ENCODE assay signal across 10 cellular contexts in the genomic region with DNA sequence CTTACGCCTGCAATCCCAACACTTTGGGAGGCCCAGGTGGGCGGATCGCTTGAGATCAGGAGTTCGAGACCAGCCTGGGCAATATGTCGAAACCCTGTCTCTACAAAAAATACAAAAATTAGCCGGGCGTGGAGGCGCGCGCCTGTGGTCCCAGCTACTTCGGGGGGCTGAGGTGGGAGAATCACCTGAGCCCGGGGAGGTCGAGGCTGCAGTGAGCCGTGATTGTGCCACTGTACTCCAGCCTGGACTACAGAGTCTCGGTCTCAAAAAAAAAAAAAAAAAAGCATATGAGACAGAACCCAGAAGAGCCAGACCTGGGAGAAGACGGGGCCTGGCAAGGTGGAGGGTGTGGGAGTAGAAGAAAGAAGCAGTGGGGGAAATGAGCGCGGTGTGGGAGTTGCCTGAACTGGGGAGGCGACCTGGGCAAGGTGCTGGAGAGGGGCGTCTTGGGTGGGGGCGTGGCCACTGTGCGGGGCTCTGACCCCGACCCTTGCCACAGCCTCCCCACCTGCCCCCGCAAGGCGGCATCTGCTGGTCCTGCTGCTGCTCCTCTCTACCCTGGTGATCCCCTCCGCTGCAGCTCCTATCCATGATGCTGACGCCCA. TPM values are rescaled to one million over a fixed set of nuclear protein-coding genes. Genes with fewer than 3 reads are reported as not detected.
A peak's percentile ranks its signal among the peaks of the same experiment; 100 is the strongest.
DNase-seq lines count a peak whose midpoint lies in the region; ATAC-seq and TF ChIP-seq lines count a peak whose summit lies in the region.
"Had no signal": no experiment of that assay in that cellular context is flagged by ENCODE, and none has a peak within 500 bp of the region (broad histone marks: within the 10 kb centered on the region; RNA-seq: fewer than 3 reads in every experiment).

No MANE protein-coding gene starts in this region.

- no peaks in the 10 kb centered on the region for H3K9me3 ChIP-seq in SK-N-SH
- H3K9me3 ChIP-seq in mucosa of rectum (ENCODE audit: control insufficient read depth in 2 of 2, low read length in 2 of 2) = peaks cover 0 to 4% of the 10 kb centered on the region in 2 donors
- H3K9me3 ChIP-seq in tibial artery = peaks cover 0 to 9% (median 7%) of the 10 kb centered on the region in 3 donors
- peaks cover 0 to 2% of the 10 kb centered on the region in 2 donors for H3K9me3 ChIP-seq in CD4-positive, alpha-beta memory T cell (ENCODE audit: control insufficient read depth in 1 of 2, low read length in 2 of 2)

- H3K9me3 Mint-ChIP-seq in CD4-positive, alpha-beta memory T cell = peaks cover 0 to 8% (median 5%) of the 10 kb centered on the region in 8 donors

- no peaks in the 10 kb centered on the region for H3K27me3 ChIP-seq in SK-N-SH (ENCODE audit: insufficient read depth)
- peaks cover 0 to 4% of the 10 kb centered on the region in 2 donors for H3K27me3 ChIP-seq in mucosa of rectum (ENCODE audit: control insufficient read depth in 2 of 2, insufficient read depth in 2 of 2, low read length in 2 of 2)
- no peaks in the 10 kb centered on the region for H3K27me3 ChIP-seq in tibial artery
- H3K27me3 ChIP-seq in CD4-positive, alpha-beta memory T cell (ENCODE audit: insufficient read depth, low read length) = peaks cover 19% of the 10 kb centered on the region

- no peak for TF ChIP-seq CTCF in SK-N-SH (IDR thresholded peaks at IDR 0.05)
- TF ChIP-seq CTCF in tibial artery (IDR thresholded peaks at IDR 0.05) = no peak

- TF ChIP-seq RAD21 in SK-N-SH (IDR thresholded peaks at IDR 0.05; ENCODE audit: low read length) = no peak

- H3K4me1 ChIP-seq in SK-N-SH (ENCODE audit: control insufficient read depth in 1 of 2, insufficient read depth in 2 of 2, low read depth in 1 of 2, low read length in 1 of 2) = no peaks in the 10 kb centered on the region; a peak in 1 of 4 replicates
- peaks cover 7 to 12% of the 10 kb centered on the region in 2 donors for H3K4me1 ChIP-seq in mucosa of rectum (ENCODE audit: control insufficient read depth in 2 of 2, insufficient read depth in 2 of 2, low read length in 2 of 2)
- peaks cover 2 to 20% (median 11%) of the 10 kb centered on the region in 4 donors for H3K4me1 ChIP-seq in tibial artery
- peaks cover 29% of the 10 kb centered on the region for H3K4me1 ChIP-seq in CD4-positive, alpha-beta memory T cell (ENCODE audit: insufficient read depth, low read length)

- H3K4me3 ChIP-seq in SK-N-SH (ENCODE audit: low read depth in 2 of 2, low read length in 1 of 2) (peak overlapping the region; percentile 23 to 51), mucosa of rectum (ENCODE audit: low read length in 2 of 2) (peak overlapping the region; percentile 52 to 58), tibial artery (peak overlapping the region; percentile 81 to 98)
- no peak overlapping the region for H3K4me3 ChIP-seq in CD4-positive, alpha-beta memory T cell (ENCODE audit: low read length in 2 of 2)

- no peak overlapping the region for H3K27ac Mint-ChIP-seq in CD4-positive, alpha-beta memory T cell
- H3K27ac Mint-ChIP-seq: activated T-helper 2 cell treated with anti-CD3 and anti-CD28 coated beads, Interferon-gamma antibody, Interleukin-2, Interleukin-4, amounts not matched to agents 10 μg/mL and 5 μg/mL and 100 μg/mL, durations not matched to agents 14 hours and 24 hours and 36 hours had no signal

- 74% methylated on average over 21 of the region's 27 CpGs for whole genome bisulfite sequencing in SK-N-SH (ENCODE audit: low lambda C conversion rate)

- no peak overlapping the region for H3K4me3 Mint-ChIP-seq in CD4-positive, alpha-beta memory T cell

- no peak for DNase-seq in SK-N-SH
- peak; percentile 50 for DNase-seq in ecto neural progenitor cell (ENCODE audit: low spot score)
- DNase-seq in tibial artery = peak in 1 of 2 donors; percentile 71
- no peak for DNase-seq in NK-92 (lab: John Stamatoyannopoulos, UW; ENCODE audit: unreplicated experiment)
- DNase-seq in HK-2 (ENCODE audit: unreplicated experiment) = no peak
- no peak for DNase-seq in CD4-positive, alpha-beta memory T cell

- H3K36me3 ChIP-seq in SK-N-SH (replicated peaks in 1 of 2; ENCODE audit: control insufficient read depth in 1 of 2, insufficient read depth in 2 of 2, low read length in 1 of 2) = peaks cover 3 to 6% of the 10 kb centered on the region in 2 experiments
- H3K36me3 ChIP-seq in mucosa of rectum (ENCODE audit: control insufficient read depth in 2 of 2, insufficient read depth in 2 of 2, low read length in 2 of 2) = no peaks in the 10 kb centered on the region
- H3K36me3 ChIP-seq in tibial artery = peaks cover 3 to 8% (median 7%) of the 10 kb centered on the region in 3 donors
- H3K36me3 ChIP-seq in CD4-positive, alpha-beta memory T cell (ENCODE audit: insufficient read depth, low read length) = no peaks in the 10 kb centered on the region

- peaks cover 4% of the 10 kb centered on the region for H3F3A ChIP-seq in SK-N-SH (replicated peaks; ENCODE audit: insufficient read depth)

- POLR2A ChIA-PET in SK-N-SH (lab: Yijun Ruan, JAX) = no interaction called here
- POLR2A ChIA-PET in CD4-positive, alpha-beta memory T cell (lab: Charles Lee; ENCODE audit: partially characterized antibody) = no interaction called here

- H3K9me2 ChIP-seq in SK-N-SH = no peaks in the 10 kb centered on the region

- H3K27me3 Mint-ChIP-seq in CD4-positive, alpha-beta memory T cell = peaks cover 12 to 13% of the 10 kb centered on the region in 2 donors

- peaks cover 4 to 10% (median 8%) of the 10 kb centered on the region in 4 donors for H3K4me1 Mint-ChIP-seq in CD4-positive, alpha-beta memory T cell

- CTCF ChIA-PET in SK-N-SH (lab: Yijun Ruan, JAX) = interaction anchor here (1.2 kb wide), 1 partner anchor 79 kb away, joined by 3 read pairs; no protein-coding TSS in a partner anchor
- CTCF ChIA-PET in CD4-positive, alpha-beta memory T cell (lab: Charles Lee; ENCODE audit: partially characterized antibody) = no interaction called here

- no peak for ATAC-seq in SK-N-SH treated with all-trans-retinoic acid at 6 μM for 48 hours

- peak overlapping the region; percentile 95 for H2AFZ ChIP-seq in SK-N-SH (ENCODE audit: low read depth)

- H3K79me2 ChIP-seq in SK-N-SH (ENCODE audit: insufficient read depth) = peaks cover 36% of the 10 kb centered on the region

- H3K27ac ChIP-seq in SK-N-SH (ENCODE audit: low read depth in 2 of 2, low read length in 1 of 2) = peak overlapping the region in 1 of 2 experiments; percentile 28; a peak in 2 of 4 replicates
- peak overlapping the region in 1 of 2 donors; percentile 56 for H3K27ac ChIP-seq in mucosa of rectum (ENCODE audit: low read depth in 2 of 2, low read length in 2 of 2)
- peak overlapping the region; percentile 84 to 96 for H3K27ac ChIP-seq in tibial artery
- H3K27ac ChIP-seq in CD4-positive, alpha-beta memory T cell (ENCODE audit: low read depth, low read length) = no peak overlapping the region

- peak overlapping the region; percentile 69 for H3K4me2 ChIP-seq in SK-N-SH

- H3K36me3 Mint-ChIP-seq in CD4-positive, alpha-beta memory T cell = no peaks in the 10 kb centered on the region

- H3K9ac ChIP-seq in SK-N-SH = peak overlapping the region; percentile 45
- H3K9ac ChIP-seq in mucosa of rectum (ENCODE audit: low read depth in 1 of 2, low read length in 2 of 2) = no peak overlapping the region

- intact Hi-C loops in tibial artery (cut with DNase I; ENCODE audit: low total_unique reads) = no loop called here
- intact Hi-C loops in CD4-positive, alpha-beta memory T cell (cut with micrococcal nuclease) = no loop called here

- no peaks in the 10 kb centered on the region for H4K20me1 ChIP-seq in SK-N-SH (ENCODE audit: insufficient read depth)

- no peak for TF ChIP-seq EP300 in SK-N-SH (IDR thresholded peaks at IDR 0.05; ENCODE audit: borderline replicate concordance in 1 of 2, low read depth in 1 of 2, low read length in 1 of 2)

TF ChIP-seq in SK-N-SH, 30 proteins besides CTCF, POLR2A, EP300 and RAD21 (continues in another document):
- TF ChIP-seq, protein P1, sequence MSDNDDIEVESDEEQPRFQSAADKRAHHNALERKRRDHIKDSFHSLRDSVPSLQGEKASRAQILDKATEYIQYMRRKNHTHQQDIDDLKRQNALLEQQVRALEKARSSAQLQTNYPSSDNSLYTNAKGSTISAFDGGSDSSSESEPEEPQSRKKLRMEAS (IDR thresholded peaks at IDR 0.05; ENCODE audit: low read depth) = no peak
- no peak for TF ChIP-seq TCF12 (IDR thresholded peaks at IDR 0.05)
- TF ChIP-seq MEF2A (IDR thresholded peaks at IDR 0.05; ENCODE audit: borderline replicate concordance, low read depth) = no peak
- no peak for TF ChIP-seq ELF1 (IDR thresholded peaks at IDR 0.05)

TF ChIP-seq in SK-N-SH treated with all-trans-retinoic acid at 6 μM for 48 hours, 23 proteins besides CTCF, POLR2A, EP300 and RAD21:
- TF ChIP-seq BACH2 (CRISPR knock-in tag; IDR thresholded peaks at IDR 0.05; ENCODE audit: borderline replicate concordance) (no peak), ISL1 (CRISPR knock-in tag; IDR thresholded peaks at IDR 0.05) (no peak)

RNA-seq across cellular contexts. Expression of a gene that starts 0.5 kb away (rescaled TPM):
- 0.36 and 0.47 TPM in 2 replicates for polyA plus RNA-seq in SK-N-SH (2012; rRNA removed)
- polyA plus RNA-seq in SK-N-SH (2012; cell fraction: cytosol; rRNA removed) = 0.26 and 0.40 TPM in 2 replicates
- 0.55 and 0.82 TPM in 2 replicates for polyA plus RNA-seq in SK-N-SH (2012; cell fraction: nucleus; rRNA removed)
- not detected for total RNA-seq in CD4-positive, alpha-beta memory T cell
- polyA plus RNA-seq in CD4-positive, alpha-beta memory T cell = not detected
- total RNA-seq: activated T-helper 2 cell treated with anti-CD3 and anti-CD28 coated beads, Interferon-gamma antibody, Interleukin-2, Interleukin-4, amounts not matched to agents 10 μg/mL and 5 μg/mL and 100 μg/mL, durations not matched to agents 14 hours and 24 hours and 36 hours; naive thymus-derived CD8-positive, alpha-beta T cell had no signal
- polyA plus RNA-seq: naive thymus-derived CD8-positive, alpha-beta T cell had no signal

RNA-seq across cellular contexts. Expression of a gene that starts 2.0 kb away (rescaled TPM):
- polyA plus RNA-seq in SK-N-SH (2012; rRNA removed) = 24.7 and 27.9 TPM in 2 replicates
- 17.4 and 22.3 TPM in 2 replicates for polyA plus RNA-seq in SK-N-SH (2012; cell fraction: cytosol; rRNA removed)
- 32.3 and 39.7 TPM in 2 replicates for polyA plus RNA-seq in SK-N-SH (2012; cell fraction: nucleus; rRNA removed)
- not detected for total RNA-seq in CD4-positive, alpha-beta memory T cell
- not detected for polyA plus RNA-seq in CD4-positive, alpha-beta memory T cell
- total RNA-seq: activated T-helper 2 cell treated with anti-CD3 and anti-CD28 coated beads, Interferon-gamma antibody, Interleukin-2, Interleukin-4, amounts not matched to agents 10 μg/mL and 5 μg/mL and 100 μg/mL, durations not matched to agents 14 hours and 24 hours and 36 hours had no signal

RNA-seq across cellular contexts. Expression of a gene that starts 23.9 kb away (rescaled TPM):
- 0.03 and 0.20 TPM in 2 replicates for polyA plus RNA-seq in SK-N-SH (2012; rRNA removed)
- 0.06 and 0.08 TPM in 2 replicates for polyA plus RNA-seq in SK-N-SH (2012; cell fraction: cytosol; rRNA removed)
- 0.42 and 0.52 TPM in 2 replicates for polyA plus RNA-seq in SK-N-SH (2012; cell fraction: nucleus; rRNA removed)
- total RNA-seq in CD4-positive, alpha-beta memory T cell = under 1 TPM; 0.23 to 0.69 TPM
- not detected for polyA plus RNA-seq in CD4-positive, alpha-beta memory T cell

RNA-seq across cellular contexts. Expression of a gene that starts 29.0 kb away (rescaled TPM):
- polyA plus RNA-seq in SK-N-SH (2012; rRNA removed) = not detected in 2 replicates
- not detected in 2 replicates for polyA plus RNA-seq in SK-N-SH (2012; cell fraction: cytosol; rRNA removed)
- 0.50 TPM in 1 of 2 replicates, not detected in the other for polyA plus RNA-seq in SK-N-SH (2012; cell fraction: nucleus; rRNA removed)
- 100 to 1,000 TPM; 330 to 347 TPM for total RNA-seq in CD4-positive, alpha-beta memory T cell
- polyA plus RNA-seq in CD4-positive, alpha-beta memory T cell = 100 to 1,000 TPM; 109 to 192 TPM

RNA-seq across cellular contexts. Expression of a gene that starts 39.2 kb away (rescaled TPM):
- 0.33 and 0.80 TPM in 2 replicates for polyA plus RNA-seq in SK-N-SH (2012; rRNA removed)
- 0.20 and 0.41 TPM in 2 replicates for polyA plus RNA-seq in SK-N-SH (2012; cell fraction: cytosol; rRNA removed)
- polyA plus RNA-seq in SK-N-SH (2012; cell fraction: nucleus; rRNA removed) = 2.7 and 6.3 TPM in 2 replicates
- total RNA-seq in CD4-positive, alpha-beta memory T cell = 1 to 10 TPM; 4.3 to 5.1 TPM
- 1 to 10 TPM; 1.1 to 1.8 TPM for polyA plus RNA-seq in CD4-positive, alpha-beta memory T cell

Comparison
In these comparisons a context has a peak if more than half of its experiments do, and no peak if none do; other contexts are left out.
1. H3K4me3 ChIP-seq: peak in SK-N-SH (2 of 2), mucosa of rectum (2 of 2) and tibial artery (2 of 2); none in CD4-positive, alpha-beta memory T cell (0 of 2).
2. RNA of a gene that starts 2.0 kb away (polyA plus RNA-seq): 17.4 to 39.7 TPM in SK-N-SH; not detected in CD4-positive, alpha-beta memory T cell; every median in the first group is over 10 times any median in the second.